27 cellular contexts compared by ENCODE assay signal in genomic region chr13:51795419-51795818, GRCh38. TPM values are rescaled to one million over a fixed set of nuclear protein-coding genes. Genes with fewer than 3 reads are reported as not detected.
DNase-seq lines count a peak whose midpoint lies in the region; ATAC-seq and TF ChIP-seq lines count a peak whose summit lies in the region.
"Had no signal": no experiment of that assay in that cellular context is flagged by ENCODE, and none has a peak within 500 bp of the region (broad histone marks: within the 10 kb centered on the region; RNA-seq: fewer than 3 reads in every experiment).

No MANE protein-coding gene starts in this region.

- no peak for TF ChIP-seq POLR2A in body of pancreas (IDR thresholded peaks at IDR 0.05)

- peak overlapping the region; percentile 34 for H3K27ac Mint-ChIP-seq in stimulated activated naive CD8-positive, alpha-beta T cell treated with anti-CD3 and anti-CD28 coated beads, Interleukin-15, Interleukin-2, amounts not matched to agents 100 ng/mL and 50 ng/mL, for 24 hours
- peak overlapping the region in 4 of 6 donors; percentile 76 to 95 (median 92) for H3K27ac Mint-ChIP-seq in naive B cell
- H3K27ac Mint-ChIP-seq in immature natural killer cell: peak overlapping the region in 3 of 6 donors; percentile 25 to 81 (median 62)
- no peak overlapping the region for H3K27ac Mint-ChIP-seq in WTC11

- POLR2A ChIA-PET in WTC11 (lab: Charles Lee): no interaction called here

- no peaks in the 10 kb centered on the region for H3K9me3 ChIP-seq in body of pancreas
- H3K9me3 ChIP-seq: BE2C, Caco-2, HAP-1, SJSA1 had no signal

- no peak overlapping the region for H3K4me3 Mint-ChIP-seq in stimulated activated naive CD8-positive, alpha-beta T cell treated with anti-CD3 and anti-CD28 coated beads, Interleukin-15, Interleukin-2, amounts not matched to agents 100 ng/mL and 50 ng/mL, for 24 hours
- peak overlapping the region in 3 of 8 donors; percentile 9 to 55 (median 16) for H3K4me3 Mint-ChIP-seq in naive B cell
- H3K4me3 Mint-ChIP-seq in immature natural killer cell: no peak overlapping the region
- no peak overlapping the region for H3K4me3 Mint-ChIP-seq in WTC11
- H3K4me3 Mint-ChIP-seq: CD4-positive, alpha-beta memory T cell had no signal

- H3K4me3 ChIP-seq in body of pancreas: no peak overlapping the region
- H3K4me3 ChIP-seq: GM12878, GM23248, HAP-1, SJSA1 had no signal

- 61 to 75% methylated on average over 2 of the region's 2 CpGs for WGBS in body of pancreas, 2 donors

- H3K4me1 ChIP-seq in body of pancreas: peaks cover 57% of the 10 kb centered on the region
- H3K4me1 ChIP-seq: HAP-1 had no signal

- peak overlapping the region in 3 of 4 donors; percentile 50 to 79 (median 74) for H3K27ac ChIP-seq in body of pancreas
- H3K27ac ChIP-seq: GM23248, SJSA1 had no signal

- peaks cover 0 to 2% of the 10 kb centered on the region in 2 donors for H3K36me3 ChIP-seq in body of pancreas (replicated peaks in 1 of 2; ENCODE audit: insufficient read depth in 1 of 2, low read depth in 2 of 2)
- H3K36me3 ChIP-seq: BE2C, HAP-1, SJSA1 had no signal

- peaks cover 50% of the 10 kb centered on the region for H3K4me1 Mint-ChIP-seq in stimulated activated naive CD8-positive, alpha-beta T cell treated with anti-CD3 and anti-CD28 coated beads, Interleukin-15, Interleukin-2, amounts not matched to agents 100 ng/mL and 50 ng/mL, for 24 hours (ENCODE audit: low read depth)
- H3K4me1 Mint-ChIP-seq in naive B cell: peaks cover 30 to 44% (median 38%) of the 10 kb centered on the region in 3 donors
- no peaks in the 10 kb centered on the region for H3K4me1 Mint-ChIP-seq in immature natural killer cell
- H3K4me1 Mint-ChIP-seq in WTC11: peaks cover 27% of the 10 kb centered on the region

- H3K9me3 Mint-ChIP-seq in stimulated activated naive CD8-positive, alpha-beta T cell treated with anti-CD3 and anti-CD28 coated beads, Interleukin-15, Interleukin-2, amounts not matched to agents 100 ng/mL and 50 ng/mL, for 24 hours: no peaks in the 10 kb centered on the region
- H3K9me3 Mint-ChIP-seq in naive B cell (no peaks in the 10 kb centered on the region), immature natural killer cell (no peaks in the 10 kb centered on the region), WTC11 (no peaks in the 10 kb centered on the region)
- H3K9me3 Mint-ChIP-seq: CD4-positive, alpha-beta memory T cell had no signal

- CTCF ChIA-PET in WTC11 (lab: Charles Lee): interaction anchor here (1.3 to 3.4 kb wide), 2 partner anchors 362 to 509 kb away, joined by 3 to 33 read pairs; no protein-coding TSS in a partner anchor

- intact Hi-C loops in body of pancreas (cut with DNase I): loop anchor here (10.0 kb wide), 1 partner anchor 351 kb away; no protein-coding TSS in a partner anchor

- no peaks in the 10 kb centered on the region for H3K27me3 ChIP-seq in body of pancreas
- H3K27me3 ChIP-seq: BE2C, SJSA1 had no signal

- TF ChIP-seq CTCF in body of pancreas (IDR thresholded peaks at IDR 0.05): no peak
- TF ChIP-seq CTCF in WTC11 (IDR thresholded peaks at IDR 0.05): no peak

- ATAC-seq in stimulated activated naive CD8-positive, alpha-beta T cell treated with anti-CD3 and anti-CD28 coated beads, Interleukin-15, Interleukin-2, amounts not matched to agents 100 U/mL and 50 U/mL, for 24 hours: no peak
- ATAC-seq in body of pancreas (no peak), naive B cell (ENCODE audit: low read depth in 2 of 2) (no peak), WTC11 (no peak)
- ATAC-seq: Right ventricle myocardium inferior had no signal

- H3K36me3 Mint-ChIP-seq in stimulated activated naive CD8-positive, alpha-beta T cell treated with anti-CD3 and anti-CD28 coated beads, Interleukin-15, Interleukin-2, amounts not matched to agents 100 ng/mL and 50 ng/mL, for 24 hours (ENCODE audit: low read depth): peaks cover 10% of the 10 kb centered on the region
- H3K36me3 Mint-ChIP-seq in naive B cell: no peaks in the 10 kb centered on the region
- H3K36me3 Mint-ChIP-seq in immature natural killer cell: peaks cover 0 to 15% (median 10%) of the 10 kb centered on the region in 3 donors
- no peaks in the 10 kb centered on the region for H3K36me3 Mint-ChIP-seq in WTC11

- no peaks in the 10 kb centered on the region for H3K27me3 Mint-ChIP-seq in stimulated activated naive CD8-positive, alpha-beta T cell treated with anti-CD3 and anti-CD28 coated beads, Interleukin-15, Interleukin-2, amounts not matched to agents 100 ng/mL and 50 ng/mL, for 24 hours
- no peaks in the 10 kb centered on the region for H3K27me3 Mint-ChIP-seq in naive B cell
- H3K27me3 Mint-ChIP-seq in immature natural killer cell (ENCODE audit: low read depth in 3 of 3): peaks cover 0 to 5% (median 0%) of the 10 kb centered on the region in 3 donors
- no peaks in the 10 kb centered on the region for H3K27me3 Mint-ChIP-seq in WTC11 (ENCODE audit: low read depth)
- H3K27me3 Mint-ChIP-seq: CD4-positive, alpha-beta memory T cell had no signal

- no peak for DNase-seq in stimulated activated naive CD8-positive, alpha-beta T cell treated with anti-CD3 and anti-CD28 coated beads, Interleukin-15, Interleukin-2, amounts not matched to agents 100 U/mL and 50 U/mL, for 24 hours
- DNase-seq in body of pancreas (no peak), naive B cell (no peak), immature natural killer cell (no peak), AG08395 (ENCODE audit: low spot score) (no peak), WTC11 (ENCODE audit: low spot score) (no peak)
- DNase-seq: BE2C; Caco-2; CD4-positive, alpha-beta memory T cell; DMS 273 treated with DMSO at 0.1 percent for 48 hours; DND-41; GM23248; KBM-7; NCI-H1092; NCI-H1436 treated with DMSO at 0.1 percent for 48 hours; NCI-H1930; NCI-H345; NCI-H82; OCI-M1 had no signal

TF ChIP-seq in WTC11, 78 proteins besides CTCF, POLR2A, EP300 and RAD21:
- TF ChIP-seq NFATC4 (CRISPR knock-in tag; IDR thresholded peaks at IDR 0.05) (no peak), ETV6 (CRISPR knock-in tag; IDR thresholded peaks at IDR 0.05) (no peak), AR (CRISPR knock-in tag; IDR thresholded peaks at IDR 0.05) (no peak), CBFB (CRISPR knock-in tag; IDR thresholded peaks at IDR 0.05; ENCODE audit: low read depth) (no peak), NR2C2 (CRISPR knock-in tag; IDR thresholded peaks at IDR 0.05) (no peak), CDX4 (CRISPR knock-in tag; IDR thresholded peaks at IDR 0.05; ENCODE audit: borderline replicate concordance) (no peak), E2F1 (CRISPR knock-in tag; IDR thresholded peaks at IDR 0.05) (no peak)

RNA-seq across cellular contexts. Expression of gene DHRS12, which starts 8.5 kb away (rescaled TPM):
- total RNA-seq in body of pancreas (10 to 100 TPM in 1 of 2 donors, 1 to 10 TPM in 1; 4.0 to 38.7 TPM), WTC11 (2021) (10.2 to 14.8 TPM (median 12.9 TPM) in 3 replicates)
- polyA plus RNA-seq in naive B cell (ENCODE audit: low read depth in 6 of 6) (10 to 100 TPM; 18.5 to 26.6 (median 22.3) TPM), immature natural killer cell (10 to 100 TPM in 2 of 3 donors, 1 to 10 TPM in 1; 9.7 to 11.4 (median 11.3) TPM)

RNA-seq across cellular contexts. Expression of gene TMEM272, which starts 49.6 kb away (rescaled TPM):
- total RNA-seq in body of pancreas (not detected), WTC11 (2021) (0.09 to 0.21 TPM in 2 of 3 replicates, not detected in the other)
- polyA plus RNA-seq in naive B cell (ENCODE audit: low read depth in 6 of 6) (under 1 TPM in 2 of 6 donors, not detected in 4; 0.09 to 0.11 TPM), immature natural killer cell (not detected)
- total RNA-seq: A172, GM12878, GM23248, HT1080 had no signal
- polyA plus RNA-seq: AG04450, GM23248 had no signal
